ENCODE assay signal across 15 cellular contexts in the genomic region with DNA sequence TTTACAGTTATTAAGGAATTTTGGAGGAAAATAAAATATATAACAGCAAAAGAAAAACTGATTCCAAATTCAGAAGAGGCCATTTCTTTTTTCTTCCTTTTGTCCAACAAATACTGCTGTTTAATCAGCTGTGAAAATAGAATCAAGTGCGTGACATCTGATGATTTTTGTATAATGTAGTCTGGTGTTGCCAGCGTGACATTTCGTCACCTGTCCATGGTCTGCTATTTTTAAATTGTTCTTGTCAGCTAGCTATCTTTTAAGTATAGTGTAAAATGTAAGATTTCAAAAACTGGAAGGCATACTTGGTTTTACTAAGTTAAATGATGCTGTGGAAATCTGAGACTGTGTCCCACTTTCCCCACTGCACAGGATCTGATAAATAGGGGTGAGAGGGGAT.
DNase-seq lines count a peak whose midpoint lies in the region; ATAC-seq and TF ChIP-seq lines count a peak whose summit lies in the region.
"Had no signal": no experiment of that assay in that cellular context is flagged by ENCODE, and none has a peak within 500 bp of the region (broad histone marks: within the 10 kb centered on the region; RNA-seq: fewer than 3 reads in every experiment).

No MANE protein-coding gene starts in this region.

- DNase-seq in activated naive CD4-positive, alpha-beta T cell treated with anti-CD3 and anti-CD28 coated beads for 36 hours: no peak
- DNase-seq in G401 (ENCODE audit: low spot score): peak; percentile 30
- DNase-seq in SHP77 (lab: John Stamatoyannopoulos, UW): peak; percentile 9 to 16
- no peak for DNase-seq in psoas muscle
- DNase-seq in T-helper 9 cell: no peak
- no peak for DNase-seq in posterior cingulate gyrus
- DNase-seq: C1 segment of cervical spinal cord, EL, NCI-H1694 treated with DMSO at 0.1 percent for 48 hours, NCI-H345, NCI-H82 had no signal

- WGBS in psoas muscle, 3 donors: 25 to 46% (median 25%) methylated on average over 3 of the region's 3 CpGs

- no peaks in the 10 kb centered on the region for H3K9me3 ChIP-seq in psoas muscle
- H3K9me3 ChIP-seq: A549 had no signal

- CTCF ChIA-PET in activated naive CD4-positive, alpha-beta T cell treated with anti-CD3 and anti-CD28 coated beads for 36 hours (lab: Charles Lee): interaction anchor here (1.1 kb wide), 1 partner anchor 108 kb away, joined by 5 read pairs; no protein-coding TSS in a partner anchor

- peak overlapping the region; percentile 12 for H3K27ac Mint-ChIP-seq in activated naive CD4-positive, alpha-beta T cell treated with anti-CD3 and anti-CD28 coated beads, Interleukin-2, amount 50 U/mL, for 24 hours
- H3K27ac Mint-ChIP-seq in activated naive CD4-positive, alpha-beta T cell treated with anti-CD3 and anti-CD28 coated beads for 36 hours: no peak overlapping the region

- no peak overlapping the region for H3K4me3 Mint-ChIP-seq in activated naive CD4-positive, alpha-beta T cell treated with anti-CD3 and anti-CD28 coated beads, Interleukin-2, amount 50 U/mL, for 24 hours
- H3K4me3 Mint-ChIP-seq in activated naive CD4-positive, alpha-beta T cell treated with anti-CD3 and anti-CD28 coated beads for 36 hours: no peak overlapping the region

- H3K36me3 Mint-ChIP-seq in activated naive CD4-positive, alpha-beta T cell treated with anti-CD3 and anti-CD28 coated beads, Interleukin-2, amount 50 U/mL, for 24 hours: peaks cover 2% of the 10 kb centered on the region
- H3K36me3 Mint-ChIP-seq in activated naive CD4-positive, alpha-beta T cell treated with anti-CD3 and anti-CD28 coated beads for 36 hours (ENCODE audit: low read depth): no peaks in the 10 kb centered on the region

- no peaks in the 10 kb centered on the region for H3K27me3 Mint-ChIP-seq in activated naive CD4-positive, alpha-beta T cell treated with anti-CD3 and anti-CD28 coated beads, Interleukin-2, amount 50 U/mL, for 24 hours
- no peaks in the 10 kb centered on the region for H3K27me3 Mint-ChIP-seq in activated naive CD4-positive, alpha-beta T cell treated with anti-CD3 and anti-CD28 coated beads for 36 hours (ENCODE audit: low read depth)

- peak overlapping the region; percentile 62 for H3K27ac ChIP-seq in psoas muscle
- H3K27ac ChIP-seq: A549 had no signal

- H3K4me1 Mint-ChIP-seq in activated naive CD4-positive, alpha-beta T cell treated with anti-CD3 and anti-CD28 coated beads, Interleukin-2, amount 50 U/mL, for 24 hours: peaks cover 3% of the 10 kb centered on the region
- no peaks in the 10 kb centered on the region for H3K4me1 Mint-ChIP-seq in activated naive CD4-positive, alpha-beta T cell treated with anti-CD3 and anti-CD28 coated beads for 36 hours (ENCODE audit: low read depth)

- no peaks in the 10 kb centered on the region for H3K9me3 Mint-ChIP-seq in activated naive CD4-positive, alpha-beta T cell treated with anti-CD3 and anti-CD28 coated beads, Interleukin-2, amount 50 U/mL, for 24 hours
- no peaks in the 10 kb centered on the region for H3K9me3 Mint-ChIP-seq in activated naive CD4-positive, alpha-beta T cell treated with anti-CD3 and anti-CD28 coated beads for 36 hours

- no peaks in the 10 kb centered on the region for H3K27me3 ChIP-seq in psoas muscle (ENCODE audit: insufficient read depth in 3 of 3, low read length in 2 of 3)

- no peak for TF ChIP-seq CTCF in psoas muscle (IDR thresholded peaks at IDR 0.05)

- peaks cover 0 to 8% of the 10 kb centered on the region in 2 donors for H3K36me3 ChIP-seq in psoas muscle (ENCODE audit: insufficient read depth in 1 of 2, low read depth in 1 of 2)

- ATAC-seq in psoas muscle (peak in 3 of 4 donors; percentile 64 to 81 (median 65)), GM21723 (IDR thresholded peaks at IDR 0.05; ENCODE audit: unreplicated experiment) (no peak)
- ATAC-seq: A549, SK-N-SH treated with all-trans-retinoic acid at 6 μM for 48 hours had no signal

- H3K4me1 ChIP-seq in psoas muscle: peaks cover 15% of the 10 kb centered on the region
- H3K4me1 ChIP-seq: A549 had no signal

- in situ Hi-C loops in G401 (cut with HindIII; ENCODE audit: low sequenced_read_pairs): loop anchor here (5.0 kb wide), 1 partner anchor 33 kb away; no protein-coding TSS in a partner anchor

- intact Hi-C loops in activated naive CD4-positive, alpha-beta T cell treated with anti-CD3 and anti-CD28 coated beads for 36 hours (cut with micrococcal nuclease): no loop called here
- intact Hi-C loops in psoas muscle (cut with DNase I) (no loop called here), posterior cingulate gyrus (cut with DNase I) (no loop called here)

- peak overlapping the region; percentile 6 for H3K4me3 ChIP-seq in psoas muscle
- H3K4me3 ChIP-seq: A549 had no signal

Comparison
In these comparisons a context has a peak if more than half of its experiments do, and no peak if none do; other contexts are left out.
1. DNase-seq: peak in G401 (single experiment) and SHP77 (2 of 2); none in activated naive CD4-positive, alpha-beta T cell treated with anti-CD3 and anti-CD28 coated beads for 36 hours (single experiment), psoas muscle (0 of 2), T-helper 9 cell (single experiment) and posterior cingulate gyrus (0 of 10).